ENCODE assay signal across 8 cellular contexts in the genomic region with DNA sequence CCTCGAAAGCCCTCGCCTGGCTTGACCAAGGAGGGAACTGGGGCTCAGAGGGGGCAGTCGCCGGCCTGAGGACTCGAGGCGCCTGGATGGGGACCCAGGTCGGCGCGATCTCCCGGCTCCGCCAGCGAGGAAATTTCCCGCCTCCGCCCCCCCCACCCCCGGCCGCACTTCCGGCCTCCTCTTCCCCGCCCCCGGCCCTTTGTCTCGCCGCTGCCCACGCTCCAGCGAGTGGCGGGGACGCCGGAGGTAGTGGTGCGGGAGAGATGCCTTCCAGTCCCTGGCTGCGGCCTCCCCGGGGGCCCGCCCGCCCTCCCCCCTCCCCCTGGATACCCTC. TPM values are rescaled to one million over a fixed set of nuclear protein-coding genes. Genes with fewer than 3 reads are reported as not detected.
DNase-seq lines count a peak whose midpoint lies in the region; ATAC-seq and TF ChIP-seq lines count a peak whose summit lies in the region.

No MANE protein-coding gene starts in this region.

- TF ChIP-seq CTCF in HEK293 (tag by site-specific recombination; IDR thresholded peaks at IDR 0.05): no peak
- TF ChIP-seq CTCF in VCaP (conservative IDR thresholded peaks at IDR 0.05): peak; percentile 33

- CTCF ChIA-PET in HEK293 (lab: Yijun Ruan, JAX): no interaction called here

- H3K4me1 ChIP-seq in HEK293 (ENCODE audit: control insufficient read depth, insufficient read depth, low read length): peaks cover 6% of the 10 kb centered on the region; the same call in 1 of the 2 replicates
- H3K4me1 ChIP-seq in thymus (ENCODE audit: control insufficient read depth, insufficient read depth, low read length): peaks cover 3% of the 10 kb centered on the region

- H3K4me3 ChIP-seq in HEK293 (ENCODE audit: low read depth, low read length) (peak overlapping the region; percentile 56), iPS-11a (ENCODE audit: low read depth, low read length) (peak overlapping the region; percentile 47), thymus (ENCODE audit: low read length) (peak overlapping the region; percentile 55)

- POLR2A ChIA-PET in HEK293 (lab: Yijun Ruan, JAX): interaction anchor here (1.0 kb wide), 1 partner anchor 22 kb away, joined by 3 read pairs; no protein-coding TSS in a partner anchor

- H3K9me3 ChIP-seq in HEK293 (ENCODE audit: control insufficient read depth, insufficient read depth, low read depth, low read length) (no peaks in the 10 kb centered on the region), thymus (ENCODE audit: control insufficient read depth) (peaks cover 2% of the 10 kb centered on the region)

- DNase-seq in D341Med (ENCODE audit: low spot score): peak; percentile 80

- ATAC-seq in HG02970 (IDR thresholded peaks at IDR 0.05; ENCODE audit: low FRiP score, unreplicated experiment): no peak
- no peak for ATAC-seq in GM21367 (IDR thresholded peaks at IDR 0.05; ENCODE audit: unreplicated experiment)
- ATAC-seq in GM18858 (IDR thresholded peaks at IDR 0.05; ENCODE audit: unreplicated experiment): no peak

- H3K36me3 ChIP-seq in HEK293 (ENCODE audit: control insufficient read depth in 2 of 2, insufficient read depth in 1 of 2, low read length in 2 of 2) (no peaks in the 10 kb centered on the region), thymus (ENCODE audit: control insufficient read depth, insufficient read depth) (no peaks in the 10 kb centered on the region)

- H3K27ac ChIP-seq in HEK293 (ENCODE audit: extremely low read depth, low read depth, low read length) (peak overlapping the region; percentile 51; the same call in 1 of the 2 replicates), VCaP (peak overlapping the region; percentile 95), thymus (ENCODE audit: low read depth) (no peak overlapping the region)

- 4% methylated on average over 31 of the region's 31 CpGs for WGBS in thymus

- peaks cover 31% of the 10 kb centered on the region for H3K27me3 ChIP-seq in thymus (ENCODE audit: control insufficient read depth, insufficient read depth)

TF ChIP-seq in HEK293, 187 proteins besides CTCF, POLR2A, EP300 and RAD21 (continues in another document):
- TF ChIP-seq ZFP37 (tag by site-specific recombination; IDR thresholded peaks at IDR 0.05) (no peak), ZSCAN23 (tag by site-specific recombination; IDR thresholded peaks at IDR 0.05) (no peak), TRIM28 (IDR thresholded peaks at IDR 0.05; ENCODE audit: borderline replicate concordance, low read length) (no peak), ZBTB1 (tag by site-specific recombination; IDR thresholded peaks at IDR 0.05) (no peak), OSR2 (tag by site-specific recombination; IDR thresholded peaks at IDR 0.05) (no peak), RBAK (tag by site-specific recombination; IDR thresholded peaks at IDR 0.05) (no peak), ZNF24 (tag by site-specific recombination; IDR thresholded peaks at IDR 0.05) (no peak), ZNF596 (tag by site-specific recombination; IDR thresholded peaks at IDR 0.05) (no peak), ZNF843 (tag by site-specific recombination; IDR thresholded peaks at IDR 0.05) (0 out of 2 replicates have a peak, but pooled peaks have one; percentile 5), ZNF133 (tag by site-specific recombination; IDR thresholded peaks at IDR 0.05) (no peak), ZNF561 (tag by site-specific recombination; IDR thresholded peaks at IDR 0.05; ENCODE audit: borderline replicate concordance) (0 out of 2 replicates have a peak, but pooled peaks have one; percentile 1), SETDB1 (IDR thresholded peaks at IDR 0.05; ENCODE audit: insufficient read length, low read length) (no peak)
- TF ChIP-seq, protein P1, sequence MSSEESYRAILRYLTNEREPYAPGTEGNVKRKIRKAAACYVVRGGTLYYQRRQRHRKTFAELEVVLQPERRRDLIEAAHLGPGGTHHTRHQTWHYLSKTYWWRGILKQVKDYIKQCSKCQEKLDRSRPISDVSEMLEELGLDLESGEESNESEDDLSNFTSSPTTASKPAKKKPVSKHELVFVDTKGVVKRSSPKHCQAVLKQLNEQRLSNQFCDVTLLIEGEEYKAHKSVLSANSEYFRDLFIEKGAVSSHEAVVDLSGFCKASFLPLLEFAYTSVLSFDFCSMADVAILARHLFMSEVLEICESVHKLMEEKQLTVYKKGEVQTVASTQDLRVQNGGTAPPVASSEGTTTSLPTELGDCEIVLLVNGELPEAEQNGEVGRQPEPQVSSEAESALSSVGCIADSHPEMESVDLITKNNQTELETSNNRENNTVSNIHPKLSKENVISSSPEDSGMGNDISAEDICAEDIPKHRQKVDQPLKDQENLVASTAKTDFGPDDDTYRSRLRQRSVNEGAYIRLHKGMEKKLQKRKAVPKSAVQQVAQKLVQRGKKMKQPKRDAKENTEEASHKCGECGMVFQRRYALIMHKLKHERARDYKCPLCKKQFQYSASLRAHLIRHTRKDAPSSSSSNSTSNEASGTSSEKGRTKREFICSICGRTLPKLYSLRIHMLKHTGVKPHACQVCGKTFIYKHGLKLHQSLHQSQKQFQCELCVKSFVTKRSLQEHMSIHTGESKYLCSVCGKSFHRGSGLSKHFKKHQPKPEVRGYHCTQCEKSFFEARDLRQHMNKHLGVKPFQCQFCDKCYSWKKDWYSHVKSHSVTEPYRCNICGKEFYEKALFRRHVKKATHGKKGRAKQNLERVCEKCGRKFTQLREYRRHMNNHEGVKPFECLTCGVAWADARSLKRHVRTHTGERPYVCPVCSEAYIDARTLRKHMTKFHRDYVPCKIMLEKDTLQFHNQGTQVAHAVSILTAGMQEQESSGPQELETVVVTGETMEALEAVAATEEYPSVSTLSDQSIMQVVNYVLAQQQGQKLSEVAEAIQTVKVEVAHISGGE (tag by site-specific recombination; conservative IDR thresholded peaks at IDR 0.05; ENCODE audit: low read depth): 0 out of 2 replicates have a peak, but pooled peaks have one; percentile 39
- TF ChIP-seq, protein P2, sequence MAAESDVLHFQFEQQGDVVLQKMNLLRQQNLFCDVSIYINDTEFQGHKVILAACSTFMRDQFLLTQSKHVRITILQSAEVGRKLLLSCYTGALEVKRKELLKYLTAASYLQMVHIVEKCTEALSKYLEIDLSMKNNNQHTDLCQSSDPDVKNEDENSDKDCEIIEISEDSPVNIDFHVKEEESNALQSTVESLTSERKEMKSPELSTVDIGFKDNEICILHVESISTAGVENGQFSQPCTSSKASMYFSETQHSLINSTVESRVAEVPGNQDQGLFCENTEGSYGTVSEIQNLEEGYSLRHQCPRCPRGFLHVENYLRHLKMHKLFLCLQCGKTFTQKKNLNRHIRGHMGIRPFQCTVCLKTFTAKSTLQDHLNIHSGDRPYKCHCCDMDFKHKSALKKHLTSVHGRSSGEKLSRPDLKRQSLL (tag by site-specific recombination; IDR thresholded peaks at IDR 0.05): no peak
- TF ChIP-seq, protein P3, sequence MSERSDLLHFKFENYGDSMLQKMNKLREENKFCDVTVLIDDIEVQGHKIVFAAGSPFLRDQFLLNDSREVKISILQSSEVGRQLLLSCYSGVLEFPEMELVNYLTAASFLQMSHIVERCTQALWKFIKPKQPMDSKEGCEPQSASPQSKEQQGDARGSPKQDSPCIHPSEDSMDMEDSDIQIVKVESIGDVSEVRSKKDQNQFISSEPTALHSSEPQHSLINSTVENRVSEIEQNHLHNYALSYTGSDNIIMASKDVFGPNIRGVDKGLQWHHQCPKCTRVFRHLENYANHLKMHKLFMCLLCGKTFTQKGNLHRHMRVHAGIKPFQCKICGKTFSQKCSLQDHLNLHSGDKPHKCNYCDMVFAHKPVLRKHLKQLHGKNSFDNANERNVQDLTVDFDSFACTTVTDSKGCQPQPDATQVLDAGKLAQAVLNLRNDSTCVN (tag by site-specific recombination; optimal IDR thresholded peaks at IDR 0.05): peak; percentile 29
- TF ChIP-seq, protein P4, sequence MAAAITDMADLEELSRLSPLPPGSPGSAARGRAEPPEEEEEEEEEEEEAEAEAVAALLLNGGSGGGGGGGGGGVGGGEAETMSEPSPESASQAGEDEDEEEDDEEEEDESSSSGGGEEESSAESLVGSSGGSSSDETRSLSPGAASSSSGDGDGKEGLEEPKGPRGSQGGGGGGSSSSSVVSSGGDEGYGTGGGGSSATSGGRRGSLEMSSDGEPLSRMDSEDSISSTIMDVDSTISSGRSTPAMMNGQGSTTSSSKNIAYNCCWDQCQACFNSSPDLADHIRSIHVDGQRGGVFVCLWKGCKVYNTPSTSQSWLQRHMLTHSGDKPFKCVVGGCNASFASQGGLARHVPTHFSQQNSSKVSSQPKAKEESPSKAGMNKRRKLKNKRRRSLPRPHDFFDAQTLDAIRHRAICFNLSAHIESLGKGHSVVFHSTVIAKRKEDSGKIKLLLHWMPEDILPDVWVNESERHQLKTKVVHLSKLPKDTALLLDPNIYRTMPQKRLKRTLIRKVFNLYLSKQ (tag by site-specific recombination; IDR thresholded peaks at IDR 0.05; ENCODE audit: borderline replicate concordance): no peak
- TF ChIP-seq, protein P5, sequence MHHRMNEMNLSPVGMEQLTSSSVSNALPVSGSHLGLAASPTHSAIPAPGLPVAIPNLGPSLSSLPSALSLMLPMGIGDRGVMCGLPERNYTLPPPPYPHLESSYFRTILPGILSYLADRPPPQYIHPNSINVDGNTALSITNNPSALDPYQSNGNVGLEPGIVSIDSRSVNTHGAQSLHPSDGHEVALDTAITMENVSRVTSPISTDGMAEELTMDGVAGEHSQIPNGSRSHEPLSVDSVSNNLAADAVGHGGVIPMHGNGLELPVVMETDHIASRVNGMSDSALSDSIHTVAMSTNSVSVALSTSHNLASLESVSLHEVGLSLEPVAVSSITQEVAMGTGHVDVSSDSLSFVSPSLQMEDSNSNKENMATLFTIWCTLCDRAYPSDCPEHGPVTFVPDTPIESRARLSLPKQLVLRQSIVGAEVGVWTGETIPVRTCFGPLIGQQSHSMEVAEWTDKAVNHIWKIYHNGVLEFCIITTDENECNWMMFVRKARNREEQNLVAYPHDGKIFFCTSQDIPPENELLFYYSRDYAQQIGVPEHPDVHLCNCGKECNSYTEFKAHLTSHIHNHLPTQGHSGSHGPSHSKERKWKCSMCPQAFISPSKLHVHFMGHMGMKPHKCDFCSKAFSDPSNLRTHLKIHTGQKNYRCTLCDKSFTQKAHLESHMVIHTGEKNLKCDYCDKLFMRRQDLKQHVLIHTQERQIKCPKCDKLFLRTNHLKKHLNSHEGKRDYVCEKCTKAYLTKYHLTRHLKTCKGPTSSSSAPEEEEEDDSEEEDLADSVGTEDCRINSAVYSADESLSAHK (tag by site-specific recombination; IDR thresholded peaks at IDR 0.05): 0 out of 2 replicates have a peak, but pooled peaks have one; percentile 11

RNA-seq across cellular contexts. Expression of a gene that starts 0.4 kb away (rescaled TPM):
- polyA plus RNA-seq in thymus: 0.82 TPM

RNA-seq across cellular contexts. Expression of a gene that starts 19.9 kb away (rescaled TPM):
- 0.21 TPM for polyA plus RNA-seq in thymus

RNA-seq across cellular contexts. Expression of a gene that starts 20.1 kb away (rescaled TPM):
- polyA plus RNA-seq in thymus: 0.05 TPM

RNA-seq across cellular contexts. Expression of a gene that starts 36.9 kb away (rescaled TPM):
- 26.5 TPM for polyA plus RNA-seq in thymus
